ENCODE assay signal across 28 cellular contexts in the genomic region with DNA sequence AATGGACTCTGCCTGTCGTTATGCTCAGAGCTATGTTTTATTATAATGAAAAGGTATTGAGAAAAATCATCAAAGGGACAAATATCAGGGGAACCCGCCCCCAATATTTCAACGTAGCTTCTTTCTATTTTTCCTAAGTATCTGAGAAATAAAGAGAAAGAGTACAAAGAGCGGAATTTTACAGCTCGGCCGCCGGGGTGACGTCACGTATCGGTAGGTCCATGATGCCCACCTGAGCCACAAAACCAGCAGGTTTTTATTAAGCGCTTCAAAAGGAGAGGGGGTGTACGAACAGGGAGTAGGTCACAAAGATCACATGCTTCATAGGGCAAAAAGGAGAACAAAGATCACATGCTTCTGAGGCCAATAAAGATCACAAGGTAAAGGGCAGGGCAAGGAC.
"Had no signal": no experiment of that assay in that cellular context is flagged by ENCODE, and none has a peak within 500 bp of the region (broad histone marks: within the 10 kb centered on the region; RNA-seq: fewer than 3 reads in every experiment).

No MANE protein-coding gene starts in this region.

- H3K27ac ChIP-seq: colonic mucosa, coronary artery, dorsolateral prefrontal cortex, epithelial cell of prostate, esophagus muscularis mucosa, esophagus squamous epithelium, foreskin keratinocyte, gastrocnemius medialis, gastroesophageal sphincter, heart left ventricle, heart right ventricle had no signal

- DNase-seq: colonic mucosa; cortex of kidney; dermis blood vessel endothelial cell; dorsolateral prefrontal cortex; effector CD4-positive, alpha-beta T cell; effector CD8-positive, alpha-beta T cell; effector memory CD4-positive, alpha-beta T cell; effector memory CD8-positive, alpha-beta T cell; endodermal cell; erythroblast; esophagus squamous epithelium; foreskin fibroblast; foreskin keratinocyte; foreskin melanocyte; gastrocnemius medialis; glutamatergic neuron; head of caudate nucleus; heart left ventricle; heart right ventricle had no signal

- H3K36me3 ChIP-seq: colonic mucosa, esophagus muscularis mucosa, esophagus squamous epithelium, gastrocnemius medialis, gastroesophageal sphincter, heart left ventricle, heart right ventricle had no signal

- H3K4me3 ChIP-seq: colonic mucosa, coronary artery, dorsolateral prefrontal cortex, esophagus muscularis mucosa, esophagus squamous epithelium, gastrocnemius medialis, gastroesophageal sphincter, heart left ventricle, heart right ventricle had no signal

- H3K4me1 ChIP-seq: colonic mucosa, esophagus muscularis mucosa, esophagus squamous epithelium, foreskin keratinocyte, gastrocnemius medialis, gastroesophageal sphincter, heart left ventricle, heart right ventricle had no signal

- H3K9me3 ChIP-seq: colonic mucosa, esophagus muscularis mucosa, esophagus squamous epithelium, gastrocnemius medialis, gastroesophageal sphincter had no signal

- ATAC-seq: effector memory CD8-positive, alpha-beta T cell; esophagus mucosa; foreskin keratinocyte; gastrocnemius medialis; gastroesophageal sphincter; heart left ventricle; heart right ventricle had no signal

- H3K27me3 ChIP-seq: colonic mucosa, dorsolateral prefrontal cortex, esophagus muscularis mucosa, esophagus squamous epithelium, foreskin keratinocyte, gastrocnemius medialis, gastroesophageal sphincter, heart left ventricle, heart right ventricle had no signal

- FAIRE-seq: colon, endometrium, endothelial cell of umbilical vein, frontal cortex had no signal
